In the genomic region with DNA sequence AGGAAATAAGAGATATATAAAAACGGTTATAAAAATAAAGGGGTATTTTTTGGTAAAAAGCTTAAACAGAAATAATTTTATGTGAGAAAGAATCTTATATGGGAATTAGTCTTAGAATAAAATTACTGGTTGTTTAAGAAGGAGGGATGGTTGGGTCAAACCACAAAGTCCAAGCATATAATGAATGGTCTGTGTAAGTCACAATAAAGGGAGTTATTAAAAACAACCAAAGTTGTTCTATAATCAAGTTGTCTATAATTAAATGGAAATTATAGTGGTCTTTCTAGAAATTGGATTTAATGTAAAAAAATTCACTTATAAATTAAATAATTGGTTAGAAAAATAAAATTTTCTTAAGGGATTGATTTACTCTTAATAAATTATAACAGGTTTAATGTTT, we compare ENCODE assay signal across 25 cellular contexts.
A peak's percentile ranks its signal among the peaks of the same experiment; 100 is the strongest.
DNase-seq lines count a peak whose midpoint lies in the region; ATAC-seq, FAIRE-seq and TF ChIP-seq lines count a peak whose summit lies in the region.
"Had no signal": no experiment of that assay in that cellular context is flagged by ENCODE, and none has a peak within 500 bp of the region (broad histone marks: within the 10 kb centered on the region; RNA-seq: fewer than 3 reads in every experiment).

No MANE protein-coding gene starts in this region.

- no peak overlapping the region for H3K27ac ChIP-seq in K562 (ENCODE audit: extremely low read depth, low read depth, low read length)
- H3K27ac ChIP-seq: BLaER1 treated with 17β-estradiol and CSF1 and Interleukin-3, amounts not matched to agents 10 nM and 100 nM; SK-N-MC had no signal

- no peak for TF ChIP-seq POLR2A in K562 (conservative IDR thresholded peaks at IDR 0.05)

- H3K4me3 ChIP-seq in K562 = no peak overlapping the region
- H3K4me3 ChIP-seq: BLaER1 treated with 17β-estradiol and CSF1 and Interleukin-3, amounts not matched to agents 10 nM and 100 nM; SK-N-MC had no signal

- no peak overlapping the region for H3K27ac Mint-ChIP-seq in effector memory CD8-positive, alpha-beta T cell
- H3K27ac Mint-ChIP-seq: CD4-positive, alpha-beta memory T cell; T-helper 1 cell treated with Interleukin-12 subunit alpha and Interleukin-12 subunit beta and Interleukin-4 antibody, amounts not matched to agents 30 μg/mL and 1 μg/mL, for 36 hours had no signal

- H3K4me2 ChIP-seq in K562 (ENCODE audit: insufficient read depth, low read length) = no peak overlapping the region
- H3K4me2 ChIP-seq: BLaER1 treated with 17β-estradiol and CSF1 and Interleukin-3, amounts not matched to agents 10 nM and 100 nM had no signal

- no TSS peak for BruUV-seq in K562 (replicated peaks; lab: Mats Ljungman, UMichigan)

- POLR2A ChIA-PET in K562 (lab: Yijun Ruan, JAX) = no interaction called here

- H3K79me2 ChIP-seq in K562 (ENCODE audit: control insufficient read depth, insufficient read depth, low read length) = no peaks in the 10 kb centered on the region

- no peak for TF ChIP-seq EP300 in K562 (IDR thresholded peaks at IDR 0.05; ENCODE audit: low read length)

- no peak overlapping the region for H2AFZ ChIP-seq in K562 (ENCODE audit: low read depth, low read length)

- H3K27me3 ChIP-seq in K562 (ENCODE audit: control insufficient read depth in 2 of 2, insufficient read depth in 2 of 2, low read length in 2 of 2) = no peaks in the 10 kb centered on the region
- H3K27me3 ChIP-seq: BLaER1 treated with 17β-estradiol and CSF1 and Interleukin-3, amounts not matched to agents 10 nM and 100 nM had no signal

- no peaks in the 10 kb centered on the region for H3K9me1 ChIP-seq in K562 (ENCODE audit: control insufficient read depth, insufficient read depth, low read length)

- no peaks in the 10 kb centered on the region for H3K36me3 ChIP-seq in K562 (ENCODE audit: control insufficient read depth, insufficient read depth, low read length)
- H3K36me3 ChIP-seq: BLaER1 treated with 17β-estradiol and CSF1 and Interleukin-3, amounts not matched to agents 10 nM and 100 nM had no signal

- ATAC-seq in K562 = no peak
- no peak for ATAC-seq in effector memory CD8-positive, alpha-beta T cell (replicated peaks)
- ATAC-seq: Panc1 had no signal

- no peaks in the 10 kb centered on the region for H3K27me3 Mint-ChIP-seq in effector memory CD8-positive, alpha-beta T cell
- H3K27me3 Mint-ChIP-seq: CD4-positive, alpha-beta memory T cell had no signal

- H3K4me1 ChIP-seq in K562 (replicated peaks in 1 of 2; ENCODE audit: control insufficient read depth in 2 of 2, insufficient read depth in 2 of 2, low read length in 2 of 2) = no peaks in the 10 kb centered on the region
- H3K4me1 ChIP-seq: BLaER1 treated with 17β-estradiol and CSF1 and Interleukin-3, amounts not matched to agents 10 nM and 100 nM had no signal

- WGBS in K562 (ENCODE audit: insufficient coverage, low coverage, missing lambda C conversion rate) = 0% methylated on average over 1 of the region's 1 CpG

- DNase-seq in NCI-H82 (lab: John Stamatoyannopoulos, UW) (peak; percentile 5), NCI-H82 treated with DMSO at 0.1 percent for 48 hours (lab: John Stamatoyannopoulos, UW; ENCODE audit: unreplicated experiment) (no peak), LHCN-M2 (ENCODE audit: low read depth) (peak; percentile 8), K562 (ENCODE audit: extremely low read depth in 1 of 4, low spot score in 3 of 4) (no peak), CD1c-positive myeloid dendritic cell (ENCODE audit: extremely low spot score) (no peak), SKM-1 (lab: John Stamatoyannopoulos, UW; ENCODE audit: unreplicated experiment) (no peak)
- DNase-seq in effector memory CD8-positive, alpha-beta T cell = no peak
- DNase-seq: AML-193; CD4-positive, alpha-beta memory T cell; COR-L47; DND-41; HCEC 1CT; IMR-90; NCI-H1105 treated with DMSO at 0.1 percent for 48 hours; NCI-H2029; NCI-H446; NCI-H526; SIG-M5; SW 1271 had no signal

- FAIRE-seq in K562 (lab: Jason Lieb, UNC) = no peak
- FAIRE-seq: GM18507, H1 had no signal

- TF ChIP-seq CTCF in K562 (IDR thresholded peaks at IDR 0.05 in 2 of 3, conservative IDR thresholded peaks at IDR 0.05 in 1 of 3; ENCODE audit: insufficient read depth in 2 of 3, low read depth in 1 of 3, low read length in 3 of 3) = no peak

- in situ Hi-C loops in K562 (cut with MboI) = no loop called here

- no peak for TF ChIP-seq RAD21 in K562 (CRISPR knock-in tag; conservative IDR thresholded peaks at IDR 0.05 in 1 of 2, IDR thresholded peaks at IDR 0.05 in 1 of 2)

- no peaks in the 10 kb centered on the region for H4K20me1 ChIP-seq in K562 (replicated peaks; ENCODE audit: control insufficient read depth, insufficient read depth, low read length)
- H4K20me1 ChIP-seq: BLaER1 treated with 17β-estradiol and CSF1 and Interleukin-3, amounts not matched to agents 10 nM and 100 nM had no signal

- H3K9me3 ChIP-seq in K562 (replicated peaks; ENCODE audit: control insufficient read depth, insufficient read depth, low read depth, low read length) = no peaks in the 10 kb centered on the region

- CTCF ChIA-PET in K562 (lab: Yijun Ruan, JAX; ENCODE audit: low intra/inter-chr PET ratio) = no interaction called here

- intact Hi-C loops in K562 (cut with micrococcal nuclease) = no loop called here

- peaks cover 3% of the 10 kb centered on the region for H3K36me3 Mint-ChIP-seq in effector memory CD8-positive, alpha-beta T cell (ENCODE audit: insufficient read depth)
- H3K36me3 Mint-ChIP-seq: CD4-positive, alpha-beta memory T cell had no signal

- no peak overlapping the region for H3K9ac ChIP-seq in K562 (ENCODE audit: insufficient read depth in 1 of 2, low read depth in 2 of 2, low read length in 2 of 2)
- H3K9ac ChIP-seq: BLaER1 treated with 17β-estradiol and CSF1 and Interleukin-3, amounts not matched to agents 10 nM and 100 nM had no signal

- no peak overlapping the region for H3K4me3 Mint-ChIP-seq in effector memory CD8-positive, alpha-beta T cell
- H3K4me3 Mint-ChIP-seq: CD4-positive, alpha-beta memory T cell; T-helper 1 cell treated with Interleukin-12 subunit alpha and Interleukin-12 subunit beta and Interleukin-4 antibody, amounts not matched to agents 30 μg/mL and 1 μg/mL, for 36 hours had no signal

- H3K4me1 Mint-ChIP-seq in effector memory CD8-positive, alpha-beta T cell (ENCODE audit: low read depth in 2 of 2) = no peaks in the 10 kb centered on the region
- H3K4me1 Mint-ChIP-seq: CD4-positive, alpha-beta memory T cell had no signal

- H3K9me3 Mint-ChIP-seq in effector memory CD8-positive, alpha-beta T cell = peaks cover 9 to 29% of the 10 kb centered on the region in 2 donors

TF ChIP-seq in K562, 482 proteins besides CTCF, POLR2A, EP300 and RAD21:
- peak; percentile 37 for TF ChIP-seq ZFP36 (IDR thresholded peaks at IDR 0.05; ENCODE audit: low read depth, low read length, partially characterized antibody)
- TF ChIP-seq PKNOX1 (IDR thresholded peaks at IDR 0.05) = no peak
- no peak for TF ChIP-seq MCM7 (IDR thresholded peaks at IDR 0.05)

Comparison
In these comparisons a context has a peak if more than half of its experiments do, and no peak if none do; other contexts are left out.
1. DNase-seq: peak in NCI-H82 (single experiment) and LHCN-M2 (single experiment); none in NCI-H82 treated with DMSO at 0.1 percent for 48 hours (single experiment), K562 (0 of 4), CD1c-positive myeloid dendritic cell (single experiment), SKM-1 (single experiment) and effector memory CD8-positive, alpha-beta T cell (0 of 3).